ENCODE assay signal across 11 cellular contexts in the genomic region with DNA sequence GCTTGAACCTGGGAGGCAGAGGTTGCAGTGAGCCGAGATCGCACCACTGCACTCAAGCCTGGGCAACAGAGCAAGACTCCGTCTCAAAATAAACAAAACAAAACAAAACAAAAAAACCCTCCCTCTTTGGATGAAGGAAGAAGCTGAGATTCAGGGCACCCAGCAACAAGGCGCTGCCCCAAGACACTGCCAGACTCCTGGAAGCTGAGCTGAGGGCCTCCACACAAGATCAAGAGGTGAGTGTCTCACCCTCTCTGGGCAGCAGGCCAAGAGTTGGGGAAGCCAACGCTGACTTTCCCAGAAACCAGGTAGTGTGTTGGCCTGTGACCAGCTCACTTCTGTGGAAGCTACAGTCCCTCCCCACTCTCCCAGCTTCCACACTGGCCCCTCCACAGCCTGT. TPM values are rescaled to one million over a fixed set of nuclear protein-coding genes. Genes with fewer than 3 reads are reported as not detected.
DNase-seq lines count a peak whose midpoint lies in the region; ATAC-seq, FAIRE-seq and TF ChIP-seq lines count a peak whose summit lies in the region.
"Had no signal": no experiment of that assay in that cellular context is flagged by ENCODE, and none has a peak within 500 bp of the region (broad histone marks: within the 10 kb centered on the region; RNA-seq: fewer than 3 reads in every experiment).

No MANE protein-coding gene starts in this region.

- no peak for FAIRE-seq in K562 (lab: Jason Lieb, UNC)

- H3K4me1 Mint-ChIP-seq in activated CD4-positive, alpha-beta T cell treated with anti-CD3 and anti-CD28 coated beads, Interleukin-2, amount 10 ng/mL, durations not matched to agents 24 days and 14 days, result peaks cover 16% of the 10 kb centered on the region

- no peak for TF ChIP-seq EP300 in K562 (IDR thresholded peaks at IDR 0.05; ENCODE audit: low read length)

- no peaks in the 10 kb centered on the region for H3K9me1 ChIP-seq in K562 (ENCODE audit: control insufficient read depth, insufficient read depth, low read length)

- H3K36me3 Mint-ChIP-seq in activated CD4-positive, alpha-beta T cell treated with anti-CD3 and anti-CD28 coated beads, Interleukin-2, amount 10 ng/mL, durations not matched to agents 24 days and 14 days (ENCODE audit: low read depth), result no peaks in the 10 kb centered on the region

- H3K9ac ChIP-seq in K562 (ENCODE audit: insufficient read depth in 1 of 2, low read depth in 2 of 2, low read length in 2 of 2), result peak overlapping the region in 1 of 2 experiments; percentile 79; a peak in 1 of 4 replicates

- H3K79me2 ChIP-seq in K562 (ENCODE audit: control insufficient read depth, insufficient read depth, low read length), result no peaks in the 10 kb centered on the region

- H3K27me3 Mint-ChIP-seq in activated CD4-positive, alpha-beta T cell treated with anti-CD3 and anti-CD28 coated beads, Interleukin-2, amount 10 ng/mL, durations not matched to agents 24 days and 14 days, result peaks cover 1% of the 10 kb centered on the region

- no peak overlapping the region for H3K4me2 ChIP-seq in K562 (ENCODE audit: insufficient read depth, low read length)

- peak; percentile 45 to 57 for DNase-seq in activated CD4-positive, alpha-beta T cell treated with anti-CD3 and anti-CD28 coated beads, Interleukin-2, amount 50 U/mL, for 48 hours
- no peak for DNase-seq in activated CD4-positive, alpha-beta T cell treated with anti-CD3 and anti-CD28 coated beads, Interleukin-2, amount 10 ng/mL, durations not matched to agents 24 days and 14 days
- peak; percentile 40 for DNase-seq in NCI-H1105 treated with DMSO at 0.1 percent for 48 hours (lab: John Stamatoyannopoulos, UW)
- peak in 2 of 4 experiments; percentile 34 to 65 for DNase-seq in K562 (ENCODE audit: extremely low read depth in 1 of 4, low spot score in 3 of 4)
- peak; percentile 57 for DNase-seq in stimulated activated CD8-positive, alpha-beta memory T cell treated with anti-CD3 and anti-CD28 coated beads, Interleukin-4, amount 100 ng/mL, for 48 hours
- no peak for DNase-seq in mesenteric fat pad (ENCODE audit: low spot score)

- H3K4me3 Mint-ChIP-seq in activated CD4-positive, alpha-beta T cell treated with anti-CD3 and anti-CD28 coated beads, Interleukin-2, amount 10 ng/mL, durations not matched to agents 24 days and 14 days, result no peak overlapping the region

- H3K36me3 ChIP-seq in K562 (ENCODE audit: control insufficient read depth, insufficient read depth, low read length), result no peaks in the 10 kb centered on the region

- CTCF ChIA-PET in K562 (lab: Yijun Ruan, JAX; ENCODE audit: low intra/inter-chr PET ratio), result interaction anchor here (1.5 kb wide), 1 partner anchor 30 kb away, joined by 5 read pairs; no protein-coding TSS in a partner anchor

- peaks cover 30% of the 10 kb centered on the region in 2 experiments for H3K4me1 ChIP-seq in K562 (replicated peaks in 1 of 2; ENCODE audit: control insufficient read depth in 2 of 2, insufficient read depth in 2 of 2, low read length in 2 of 2)

- ATAC-seq in K562 (peak; percentile 17; the same call in 1 of the 3 replicates), GM18873 (IDR thresholded peaks at IDR 0.05; ENCODE audit: low FRiP score, unreplicated experiment) (no peak), HG03139 (IDR thresholded peaks at IDR 0.05; ENCODE audit: unreplicated experiment) (no peak)

- no peak overlapping the region for H2AFZ ChIP-seq in K562 (ENCODE audit: low read depth, low read length)

- no peak for TF ChIP-seq RAD21 in K562 (CRISPR knock-in tag; conservative IDR thresholded peaks at IDR 0.05 in 1 of 2, IDR thresholded peaks at IDR 0.05 in 1 of 2)

- in situ Hi-C loops in K562 (cut with MboI), result no loop called here

- BruUV-seq in K562 (replicated peaks; lab: Mats Ljungman, UMichigan), result no TSS peak

- H3K9me3 Mint-ChIP-seq in activated CD4-positive, alpha-beta T cell treated with anti-CD3 and anti-CD28 coated beads, Interleukin-2, amount 10 ng/mL, durations not matched to agents 24 days and 14 days, result no peaks in the 10 kb centered on the region

- POLR2A ChIA-PET in K562 (lab: Yijun Ruan, JAX), result interaction anchor here (0.6 to 1.5 kb wide), 3 partner anchors 21 to 303 kb away, joined by 3 to 6 read pairs (median 4); a partner anchor contains a TSS

- 17% methylated on average over 5 of the region's 5 CpGs for WGBS in K562 (ENCODE audit: insufficient coverage, low coverage, missing lambda C conversion rate)

- H4K20me1 ChIP-seq in K562 (replicated peaks; ENCODE audit: control insufficient read depth, insufficient read depth, low read length), result no peaks in the 10 kb centered on the region

- intact Hi-C loops in activated CD4-positive, alpha-beta T cell treated with anti-CD3 and anti-CD28 coated beads, Interleukin-2, amount 10 ng/mL, durations not matched to agents 24 days and 14 days (cut with micrococcal nuclease), result no loop called here
- intact Hi-C loops in K562 (cut with micrococcal nuclease), result no loop called here

- peaks cover 3 to 5% of the 10 kb centered on the region in 2 experiments; a peak in 4 of 5 replicates for H3K27me3 ChIP-seq in K562 (ENCODE audit: control insufficient read depth in 2 of 2, insufficient read depth in 2 of 2, low read length in 2 of 2)

- no peaks in the 10 kb centered on the region for H3K9me3 ChIP-seq in K562 (replicated peaks; ENCODE audit: control insufficient read depth, insufficient read depth, low read depth, low read length)

- TF ChIP-seq POLR2A in K562 (conservative IDR thresholded peaks at IDR 0.05), result no peak

- no peak overlapping the region for H3K27ac ChIP-seq in K562 (ENCODE audit: extremely low read depth, low read depth, low read length)

- H3K27ac Mint-ChIP-seq in activated CD4-positive, alpha-beta T cell treated with anti-CD3 and anti-CD28 coated beads, Interleukin-2, amount 10 ng/mL, durations not matched to agents 24 days and 14 days, result no peak overlapping the region

- TF ChIP-seq CTCF in K562 (IDR thresholded peaks at IDR 0.05 in 2 of 3, conservative IDR thresholded peaks at IDR 0.05 in 1 of 3; ENCODE audit: insufficient read depth in 2 of 3, low read depth in 1 of 3, low read length in 3 of 3), result no peak

- H3K4me3 ChIP-seq in K562, result no peak overlapping the region

RNA-seq across cellular contexts. Expression of a gene that starts 3.7 kb away (rescaled TPM):
- not detected in 2 replicates for total RNA-seq in activated CD4-positive, alpha-beta T cell treated with anti-CD3 and anti-CD28 coated beads, Interleukin-2, amount 10 ng/mL, durations not matched to agents 24 days and 14 days
- not detected in 2 replicates for total RNA-seq in K562 (2011; cell fraction: chromatin; rRNA removed; ENCODE audit: low replicate concordance)
- 0.83 TPM in 1 of 2 replicates, not detected in the other for total RNA-seq in K562 (2011; cell fraction: nucleolus; rRNA removed)
- 1.2 TPM in 1 of 2 replicates, not detected in the other for total RNA-seq in K562 (2011; cell fraction: nucleoplasm; rRNA removed)
- total RNA-seq in K562 (2014; rRNA removed) (0.86 and 2.0 TPM in 2 replicates), K562 (2014; rRNA removed; fragmentation: Illumina TruSeq; extraction: Trizol) (1.1 and 1.2 TPM in 2 replicates), K562 (2015; rRNA removed; fragmentation: Illumina TruSeq; extraction: Trizol) (8.2 and 9.8 TPM in 2 replicates), K562 (2021) (2.7 and 2.9 TPM in 2 replicates), mesenteric fat pad (201 TPM)
- polyA plus RNA-seq in K562 (2011; rRNA removed) (2.9 and 11.1 TPM in 2 replicates), K562 (2014; fragmentation: Illumina TruSeq; extraction: Trizol) (2.2 and 2.4 TPM in 2 replicates), K562 (2014; fragmentation: Nextera tagmentation; extraction: Ambion mirVana) (1 to 10 TPM in 1 of 2 experiments, under 1 TPM in 1; 0.72 to 1.6 TPM), K562 (2014; rRNA removed) (3.4 and 8.1 TPM in 2 replicates)
- 9.4 and 12.1 TPM in 2 replicates for polyA plus RNA-seq in K562 (2011; cell fraction: cytosol; rRNA removed)
- polyA plus RNA-seq in K562 (2011; cell fraction: nucleus; rRNA removed), result 1.6 and 7.6 TPM in 2 replicates
- 14.6 and 22.6 TPM in 2 replicates for polyA plus RNA-seq in K562 (2012)
- 0.87 and 2.1 TPM in 2 replicates for polyA minus RNA-seq in K562 (2011; rRNA and poly(A)+ RNA removed)
- 6.5 TPM in 1 of 2 replicates, not detected in the other for polyA minus RNA-seq in K562 (2011; cell fraction: cytosol; rRNA and poly(A)+ RNA removed)
- 1.6 TPM in 1 of 2 replicates, not detected in the other for polyA minus RNA-seq in K562 (2011; cell fraction: nucleus; rRNA and poly(A)+ RNA removed)
- total RNA-seq: T-helper 2 cell treated with Interferon-gamma antibody and Interleukin-4, amounts not matched to agents 100 ng/mL and 5 ng/mL, for 36 hours had no signal
- polyA plus RNA-seq: AG04450, neural cell had no signal

RNA-seq across cellular contexts. Expression of a gene that starts 9.5 kb away (rescaled TPM):
- 46.1 and 48.4 TPM in 2 replicates for total RNA-seq in activated CD4-positive, alpha-beta T cell treated with anti-CD3 and anti-CD28 coated beads, Interleukin-2, amount 10 ng/mL, durations not matched to agents 24 days and 14 days
- total RNA-seq in K562 (2011; cell fraction: chromatin; rRNA removed; ENCODE audit: low replicate concordance), result 1.0 TPM in 1 of 2 replicates, not detected in the other
- total RNA-seq in K562 (2011; cell fraction: nucleolus; rRNA removed), result 1.7 and 2.2 TPM in 2 replicates
- total RNA-seq in K562 (2011; cell fraction: nucleoplasm; rRNA removed), result 0.81 and 2.4 TPM in 2 replicates
- total RNA-seq in K562 (2014; rRNA removed), result not detected in 2 replicates
- total RNA-seq in K562 (2014; rRNA removed; fragmentation: Illumina TruSeq; extraction: Trizol), result 0.29 TPM in 1 of 2 replicates, not detected in the other
- 0.65 and 0.94 TPM in 2 replicates for total RNA-seq in K562 (2015; rRNA removed; fragmentation: Illumina TruSeq; extraction: Trizol)
- total RNA-seq in K562 (2021), result 0.47 and 1.6 TPM in 2 replicates
- 1.3 and 1.9 TPM in 2 replicates for polyA plus RNA-seq in K562 (2011; rRNA removed)
- polyA plus RNA-seq in K562 (2011; cell fraction: cytosol; rRNA removed), result 1.4 and 17.5 TPM in 2 replicates
- 0.86 and 1.3 TPM in 2 replicates for polyA plus RNA-seq in K562 (2011; cell fraction: nucleus; rRNA removed)
- polyA plus RNA-seq in K562 (2012), result 1.2 and 1.6 TPM in 2 replicates
- polyA plus RNA-seq in K562 (2014; fragmentation: Illumina TruSeq; extraction: Trizol), result not detected in 2 replicates
- 1 to 10 TPM in 1 of 2 experiments, under 1 TPM in 1; 0.95 to 1.0 TPM for polyA plus RNA-seq in K562 (2014; fragmentation: Nextera tagmentation; extraction: Ambion mirVana)
- 1.1 and 1.9 TPM in 2 replicates for polyA plus RNA-seq in K562 (2014; rRNA removed)
- 1.7 TPM in 1 of 2 replicates, not detected in the other for polyA minus RNA-seq in K562 (2011; rRNA and poly(A)+ RNA removed)
- polyA minus RNA-seq in K562 (2011; cell fraction: cytosol; rRNA and poly(A)+ RNA removed), result 1.8 TPM in 1 of 2 replicates, not detected in the other
- not detected in 2 replicates for polyA minus RNA-seq in K562 (2011; cell fraction: nucleus; rRNA and poly(A)+ RNA removed)
- 20.9 TPM for total RNA-seq in mesenteric fat pad
- polyA plus RNA-seq: neural cell had no signal

RNA-seq across cellular contexts. Expression of a gene that starts 11.4 kb away (rescaled TPM):
- total RNA-seq in activated CD4-positive, alpha-beta T cell treated with anti-CD3 and anti-CD28 coated beads, Interleukin-2, amount 10 ng/mL, durations not matched to agents 24 days and 14 days, result 146 and 150 TPM in 2 replicates
- 15.7 and 63.9 TPM in 2 replicates for total RNA-seq in K562 (2011; cell fraction: chromatin; rRNA removed; ENCODE audit: low replicate concordance)
- total RNA-seq in K562 (2011; cell fraction: nucleolus; rRNA removed), result 48.6 and 61.0 TPM in 2 replicates
- total RNA-seq in K562 (2011; cell fraction: nucleoplasm; rRNA removed), result 27.9 and 29.7 TPM in 2 replicates
- total RNA-seq in K562 (2014; rRNA removed) (8.9 and 12.9 TPM in 2 replicates), K562 (2014; rRNA removed; fragmentation: Illumina TruSeq; extraction: Trizol) (1.7 and 2.9 TPM in 2 replicates), K562 (2015; rRNA removed; fragmentation: Illumina TruSeq; extraction: Trizol) (6.6 and 7.1 TPM in 2 replicates), K562 (2021) (9.3 and 10.0 TPM in 2 replicates), mesenteric fat pad (33.3 TPM)
- polyA plus RNA-seq in K562 (2011; rRNA removed) (3.3 and 6.8 TPM in 2 replicates), K562 (2014; fragmentation: Illumina TruSeq; extraction: Trizol) (3.6 and 4.1 TPM in 2 replicates), K562 (2014; fragmentation: Nextera tagmentation; extraction: Ambion mirVana) (under 1 TPM; 0.65 to 0.92 TPM), K562 (2014; rRNA removed) (6.3 and 8.9 TPM in 2 replicates)
- 5.3 and 6.4 TPM in 2 replicates for polyA plus RNA-seq in K562 (2011; cell fraction: cytosol; rRNA removed)
- 43.9 and 60.1 TPM in 2 replicates for polyA plus RNA-seq in K562 (2011; cell fraction: nucleus; rRNA removed)
- polyA plus RNA-seq in K562 (2012), result 2.7 and 5.6 TPM in 2 replicates
- polyA minus RNA-seq in K562 (2011; rRNA and poly(A)+ RNA removed), result 3.2 and 6.3 TPM in 2 replicates
- polyA minus RNA-seq in K562 (2011; cell fraction: cytosol; rRNA and poly(A)+ RNA removed), result 10.9 and 12.1 TPM in 2 replicates
- 20.7 and 27.1 TPM in 2 replicates for polyA minus RNA-seq in K562 (2011; cell fraction: nucleus; rRNA and poly(A)+ RNA removed)

RNA-seq across cellular contexts. Expression of a gene that starts 24.4 kb away (rescaled TPM):
- 11.0 and 11.6 TPM in 2 replicates for total RNA-seq in activated CD4-positive, alpha-beta T cell treated with anti-CD3 and anti-CD28 coated beads, Interleukin-2, amount 10 ng/mL, durations not matched to agents 24 days and 14 days
- total RNA-seq in K562 (2011; cell fraction: chromatin; rRNA removed; ENCODE audit: low replicate concordance), result 0.32 TPM in 1 of 2 replicates, not detected in the other
- total RNA-seq in K562 (2011; cell fraction: nucleolus; rRNA removed), result 0.26 and 0.50 TPM in 2 replicates
- 0.15 and 0.23 TPM in 2 replicates for total RNA-seq in K562 (2011; cell fraction: nucleoplasm; rRNA removed)
- total RNA-seq in K562 (2014; rRNA removed) (0.08 TPM in 1 of 2 replicates, not detected in the other), K562 (2014; rRNA removed; fragmentation: Illumina TruSeq; extraction: Trizol) (not detected in 2 replicates), K562 (2015; rRNA removed; fragmentation: Illumina TruSeq; extraction: Trizol) (not detected in 2 replicates), K562 (2021) (0.11 and 0.31 TPM in 2 replicates), mesenteric fat pad (11.5 TPM)
- polyA plus RNA-seq in K562 (2011; rRNA removed) (0.16 TPM in 1 of 2 replicates, not detected in the other), K562 (2014; fragmentation: Illumina TruSeq; extraction: Trizol) (0.03 and 0.19 TPM in 2 replicates), K562 (2014; fragmentation: Nextera tagmentation; extraction: Ambion mirVana) (not detected), K562 (2014; rRNA removed) (0.12 and 0.35 TPM in 2 replicates)
- polyA plus RNA-seq in K562 (2011; cell fraction: cytosol; rRNA removed), result 0.09 and 0.18 TPM in 2 replicates
- polyA plus RNA-seq in K562 (2011; cell fraction: nucleus; rRNA removed), result 0.17 and 0.20 TPM in 2 replicates
- 0.07 and 0.09 TPM in 2 replicates for polyA plus RNA-seq in K562 (2012)
- polyA minus RNA-seq in K562 (2011; rRNA and poly(A)+ RNA removed), result 0.04 and 0.06 TPM in 2 replicates
- polyA minus RNA-seq in K562 (2011; cell fraction: cytosol; rRNA and poly(A)+ RNA removed), result not detected in 2 replicates
- polyA minus RNA-seq in K562 (2011; cell fraction: nucleus; rRNA and poly(A)+ RNA removed), result 0.22 and 0.54 TPM in 2 replicates

RNA-seq across cellular contexts. Expression of a gene that starts 43.4 kb away (rescaled TPM):
- 2.0 and 2.4 TPM in 2 replicates for total RNA-seq in activated CD4-positive, alpha-beta T cell treated with anti-CD3 and anti-CD28 coated beads, Interleukin-2, amount 10 ng/mL, durations not matched to agents 24 days and 14 days
- total RNA-seq in K562 (2011; cell fraction: chromatin; rRNA removed; ENCODE audit: low replicate concordance), result 3.3 and 19.3 TPM in 2 replicates
- total RNA-seq in K562 (2011; cell fraction: nucleolus; rRNA removed), result 8.6 and 11.2 TPM in 2 replicates
- total RNA-seq in K562 (2011; cell fraction: nucleoplasm; rRNA removed), result 7.1 and 7.3 TPM in 2 replicates
- 5.8 and 9.0 TPM in 2 replicates for total RNA-seq in K562 (2014; rRNA removed)
- 2.3 and 3.0 TPM in 2 replicates for total RNA-seq in K562 (2014; rRNA removed; fragmentation: Illumina TruSeq; extraction: Trizol)
- total RNA-seq in K562 (2015; rRNA removed; fragmentation: Illumina TruSeq; extraction: Trizol), result 1.4 and 3.3 TPM in 2 replicates
- total RNA-seq in K562 (2021), result 6.9 and 9.9 TPM in 2 replicates
- 4.7 and 8.9 TPM in 2 replicates for polyA plus RNA-seq in K562 (2011; rRNA removed)
- 6.1 and 8.3 TPM in 2 replicates for polyA plus RNA-seq in K562 (2011; cell fraction: cytosol; rRNA removed)
- polyA plus RNA-seq in K562 (2011; cell fraction: nucleus; rRNA removed), result 16.1 and 16.8 TPM in 2 replicates
- 8.7 and 13.6 TPM in 2 replicates for polyA plus RNA-seq in K562 (2012)
- polyA plus RNA-seq in K562 (2014; fragmentation: Illumina TruSeq; extraction: Trizol), result 6.6 and 7.8 TPM in 2 replicates
- polyA plus RNA-seq in K562 (2014; fragmentation: Nextera tagmentation; extraction: Ambion mirVana), result under 1 TPM; 0.69 to 0.87 TPM
- polyA plus RNA-seq in K562 (2014; rRNA removed), result 6.0 and 8.2 TPM in 2 replicates
- polyA minus RNA-seq in K562 (2011; rRNA and poly(A)+ RNA removed), result 1.1 and 1.4 TPM in 2 replicates
- 2.1 and 4.9 TPM in 2 replicates for polyA minus RNA-seq in K562 (2011; cell fraction: cytosol; rRNA and poly(A)+ RNA removed)
- 4.7 and 6.4 TPM in 2 replicates for polyA minus RNA-seq in K562 (2011; cell fraction: nucleus; rRNA and poly(A)+ RNA removed)
- 3.5 TPM for total RNA-seq in mesenteric fat pad

Comparison
In these comparisons a context has a peak if more than half of its experiments do, and no peak if none do; other contexts are left out.
1. DNase-seq: peak in activated CD4-positive, alpha-beta T cell treated with anti-CD3 and anti-CD28 coated beads, Interleukin-2, amount 50 U/mL, for 48 hours (2 of 2), NCI-H1105 treated with DMSO at 0.1 percent for 48 hours (single experiment) and stimulated activated CD8-positive, alpha-beta memory T cell treated with anti-CD3 and anti-CD28 coated beads, Interleukin-4, amount 100 ng/mL, for 48 hours (single experiment); none in activated CD4-positive, alpha-beta T cell treated with anti-CD3 and anti-CD28 coated beads, Interleukin-2, amount 10 ng/mL, durations not matched to agents 24 days and 14 days (single experiment) and mesenteric fat pad (single experiment).
2. RNA of a gene that starts 3.7 kb away (total RNA-seq): 201 TPM in mesenteric fat pad (single experiment); 0.83 to 9.8 TPM in K562 and not detected in activated CD4-positive, alpha-beta T cell treated with anti-CD3 and anti-CD28 coated beads, Interleukin-2, amount 10 ng/mL, durations not matched to agents 24 days and 14 days; every median in the first group is over 10 times any median in the second.